Comparison of ENCODE assay signal across 1 cellular context in the genomic region with DNA sequence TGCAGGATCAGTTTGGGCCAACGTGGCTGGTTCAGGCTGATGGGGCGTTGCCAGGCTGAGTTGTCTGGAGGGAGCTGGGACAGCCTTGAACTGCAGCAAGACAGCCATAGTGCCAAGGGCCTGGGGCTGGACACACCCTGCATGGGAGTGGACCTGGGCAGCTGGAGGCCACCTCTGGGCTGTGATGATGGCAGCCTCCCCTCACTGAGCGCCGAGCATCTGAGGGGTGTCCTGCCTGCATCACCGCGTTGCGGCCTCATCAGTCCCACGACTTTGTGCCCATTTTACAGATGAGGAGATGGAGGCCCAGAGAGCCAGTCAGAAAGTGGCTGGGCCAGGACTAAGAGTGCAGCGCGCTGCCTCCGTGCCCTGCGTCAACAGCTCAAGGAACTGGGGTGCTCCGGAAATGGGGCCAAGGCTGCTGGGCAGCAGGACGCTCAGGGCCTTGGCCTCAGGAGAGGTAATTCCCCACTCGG.
TF ChIP-seq lines count a peak whose summit lies in the region.

No MANE protein-coding gene starts in this region.

TF ChIP-seq in GM23338, 12 proteins besides CTCF, POLR2A, EP300 and RAD21 (continued from another document):
- no peak for TF ChIP-seq REST (IDR thresholded peaks at IDR 0.05; ENCODE audit: unreplicated experiment)
- TF ChIP-seq EZH2phosphoT487 (IDR thresholded peaks at IDR 0.05; ENCODE audit: unreplicated experiment): no peak
